In genomic region chr4:137070614-137071013, GRCh38 we compare ENCODE assay signal across 27 cellular contexts.
DNase-seq lines count a peak whose midpoint lies in the region; ATAC-seq and TF ChIP-seq lines count a peak whose summit lies in the region.
"Had no signal": no experiment of that assay in that cellular context is flagged by ENCODE, and none has a peak within 500 bp of the region (broad histone marks: within the 10 kb centered on the region; RNA-seq: fewer than 3 reads in every experiment).

No MANE protein-coding gene starts in this region.

- no peak overlapping the region for H3K18ac ChIP-seq in mesendoderm (ENCODE audit: low read length)

- H3K27ac ChIP-seq in GM23338 (ENCODE audit: low read depth): no peak overlapping the region
- no peak overlapping the region for H3K27ac ChIP-seq in mesendoderm (ENCODE audit: low read depth, low read length)
- H3K27ac ChIP-seq: breast epithelium, ovary, skin epidermis, stomach, vagina, WERI-Rb-1 had no signal

- H3K4me1 Mint-ChIP-seq in GM23338: peaks cover 2% of the 10 kb centered on the region; the same call in 1 of the 3 replicates
- H3K4me1 Mint-ChIP-seq: activated CD4-positive, alpha-beta T cell treated with anti-CD3 and anti-CD28 coated beads, Interleukin-2, amount 10 ng/mL, durations not matched to agents 24 days and 14 days; CD4-positive, alpha-beta memory T cell; nephron had no signal

- DNase-seq in BE2C: no peak
- peak; percentile 35 for DNase-seq in GM23338 (ENCODE audit: low spot score)
- peak; percentile 1 for DNase-seq in SK-MEL-5 (ENCODE audit: low read depth, low spot score)
- DNase-seq in mesendoderm: peak; percentile 43
- no peak for DNase-seq in MG63
- DNase-seq in activated gamma-delta T cell treated with Interleukin-2 at 50 U/mL for 16 hours: no peak
- no peak for DNase-seq in GM19238 (ENCODE audit: insufficient read length, low spot score)
- DNase-seq: activated CD4-positive, alpha-beta T cell treated with anti-CD3 and anti-CD28 coated beads, Interleukin-2, amount 10 ng/mL, durations not matched to agents 24 days and 14 days; activated CD8-positive, alpha-beta memory T cell treated with anti-CD3 and anti-CD28 coated beads for 24 hours; activated effector memory CD4-positive, alpha-beta T cell treated with Interleukin-2 at 50 U/mL for 16 hours; AML-193; hippocampal formation; left colon; NCI-H1048; NCI-H446; NCI-H748 treated with DMSO at 0.1 percent for 48 hours; ovary; stomach; T1000; WERI-Rb-1 had no signal

- H3K4me3 Mint-ChIP-seq in GM23338: no peak overlapping the region
- H3K4me3 Mint-ChIP-seq: activated CD4-positive, alpha-beta T cell treated with anti-CD3 and anti-CD28 coated beads, Interleukin-2, amount 10 ng/mL, durations not matched to agents 24 days and 14 days; activated naive CD8-positive, alpha-beta T cell; CD4-positive, alpha-beta memory T cell; nephron had no signal

- in situ Hi-C loops in SK-MEL-5 (cut with HindIII; ENCODE audit: low pct_unique_long_range_greater_than_20kb, low sequenced_read_pairs): no loop called here

- H4K8ac ChIP-seq in mesendoderm (ENCODE audit: low read depth, low read length): no peak overlapping the region

- H2AK5ac ChIP-seq in mesendoderm (ENCODE audit: low read length): no peak overlapping the region

- H3K27me3 ChIP-seq in BE2C (no peaks in the 10 kb centered on the region), GM23338 (ENCODE audit: insufficient read depth) (no peaks in the 10 kb centered on the region), mesendoderm (ENCODE audit: insufficient read depth, low read length, poor library complexity) (no peaks in the 10 kb centered on the region), MG63 (no peaks in the 10 kb centered on the region)
- H3K27me3 ChIP-seq: breast epithelium, ovary, stomach, vagina had no signal

- TF ChIP-seq CTCF in BE2C (IDR thresholded peaks at IDR 0.05; ENCODE audit: low read depth, low read length): 0 out of 2 replicates have a peak, but pooled peaks have one; percentile 16
- TF ChIP-seq CTCF in GM23338 (conservative IDR thresholded peaks at IDR 0.05; ENCODE audit: low read depth in 2 of 2): peak; percentile 33 to 69

- H3K36me3 ChIP-seq in BE2C (no peaks in the 10 kb centered on the region), GM23338 (ENCODE audit: insufficient read depth) (no peaks in the 10 kb centered on the region), mesendoderm (ENCODE audit: control insufficient read depth, insufficient read depth, low read length) (no peaks in the 10 kb centered on the region), MG63 (no peaks in the 10 kb centered on the region)
- H3K36me3 ChIP-seq: breast epithelium, ovary, stomach, vagina, WERI-Rb-1 had no signal

- H3K56ac ChIP-seq in mesendoderm (ENCODE audit: low read length): no peak overlapping the region

- no peak overlapping the region for H2BK120ac ChIP-seq in mesendoderm (ENCODE audit: low read depth, low read length)

- H3K9me2 ChIP-seq in GM23338 (ENCODE audit: insufficient read depth): no peaks in the 10 kb centered on the region

- H3K9me3 ChIP-seq in BE2C: no peaks in the 10 kb centered on the region
- no peaks in the 10 kb centered on the region for H3K9me3 ChIP-seq in MG63
- H3K9me3 ChIP-seq: ovary, vagina had no signal

- H3K4me1 ChIP-seq in BE2C (no peaks in the 10 kb centered on the region), GM23338 (ENCODE audit: insufficient read depth) (no peaks in the 10 kb centered on the region), mesendoderm (ENCODE audit: control insufficient read depth, low read depth, low read length) (no peaks in the 10 kb centered on the region)
- H3K4me1 ChIP-seq: breast epithelium, stomach, vagina had no signal

- no peak overlapping the region for H3K23ac ChIP-seq in mesendoderm (ENCODE audit: low read length)

- H3K4me2 ChIP-seq in GM23338: no peak overlapping the region
- no peak overlapping the region for H3K4me2 ChIP-seq in mesendoderm (ENCODE audit: low read length)

- no peaks in the 10 kb centered on the region for H3K79me2 ChIP-seq in GM23338 (replicated peaks; ENCODE audit: insufficient read depth)
- H3K79me2 ChIP-seq in mesendoderm (ENCODE audit: control insufficient read depth, insufficient read depth, low read length): no peaks in the 10 kb centered on the region

- peak; percentile 67 for ATAC-seq in GM23338
- ATAC-seq in GM19035 (IDR thresholded peaks at IDR 0.05; ENCODE audit: unreplicated experiment): no peak
- ATAC-seq: left colon had no signal

- H3K4me3 ChIP-seq in BE2C (ENCODE audit: low read depth, low read length): no peak overlapping the region
- no peak overlapping the region for H3K4me3 ChIP-seq in GM23338
- no peak overlapping the region for H3K4me3 ChIP-seq in mesendoderm (ENCODE audit: low read length)
- H3K4me3 ChIP-seq in MG63: no peak overlapping the region
- H3K4me3 ChIP-seq: breast epithelium, ovary, skin epidermis, stomach, vagina had no signal

- no CpG with 5 or more reads among the region's 2 CpGs for WGBS in mesendoderm (ENCODE audit: extremely low coverage, insufficient coverage, low lambda C conversion rate)

- no peaks in the 10 kb centered on the region for H3K36me3 Mint-ChIP-seq in GM23338 (ENCODE audit: low read depth)
- H3K36me3 Mint-ChIP-seq: activated naive CD8-positive, alpha-beta T cell; CD4-positive, alpha-beta memory T cell had no signal

- H4K5ac ChIP-seq in mesendoderm (ENCODE audit: low read length): no peak overlapping the region

- H2AFZ ChIP-seq in GM23338: no peak overlapping the region

- no peak overlapping the region for H3K27ac Mint-ChIP-seq in GM23338
- H3K27ac Mint-ChIP-seq: activated CD4-positive, alpha-beta T cell treated with anti-CD3 and anti-CD28 coated beads, Interleukin-2, amount 10 ng/mL, durations not matched to agents 24 days and 14 days; activated naive CD8-positive, alpha-beta T cell; CD4-positive, alpha-beta memory T cell; nephron had no signal

- H3F3A ChIP-seq in GM23338 (replicated peaks; ENCODE audit: low read depth): no peaks in the 10 kb centered on the region

- no peak overlapping the region for H3K9ac ChIP-seq in mesendoderm (ENCODE audit: low read length)

- H2BK5ac ChIP-seq in mesendoderm (ENCODE audit: low read length): no peak overlapping the region

- no peaks in the 10 kb centered on the region for H4K20me1 ChIP-seq in GM23338 (replicated peaks; ENCODE audit: insufficient read depth)

- no peaks in the 10 kb centered on the region for H3K27me3 Mint-ChIP-seq in GM23338 (ENCODE audit: insufficient read depth, low read depth, poor library complexity)
- H3K27me3 Mint-ChIP-seq: activated CD4-positive, alpha-beta T cell treated with anti-CD3 and anti-CD28 coated beads, Interleukin-2, amount 10 ng/mL, durations not matched to agents 24 days and 14 days; activated naive CD8-positive, alpha-beta T cell; CD4-positive, alpha-beta memory T cell had no signal

- peaks cover 5% of the 10 kb centered on the region; the same call in 2 of the 3 replicates for H3K9me3 Mint-ChIP-seq in GM23338

- no peak overlapping the region for H3K4ac ChIP-seq in mesendoderm (ENCODE audit: low read depth, low read length)

- no peaks in the 10 kb centered on the region for H3K79me1 ChIP-seq in mesendoderm (ENCODE audit: low read length)

- H2BK15ac ChIP-seq in mesendoderm (replicated peaks; ENCODE audit: low read depth): no peak overlapping the region

TF ChIP-seq in GM23338, 12 proteins besides CTCF, POLR2A, EP300 and RAD21 (continues in another document):
- TF ChIP-seq ZNF331 (CRISPR knock-in tag; IDR thresholded peaks at IDR 0.05; ENCODE audit: low read depth): no peak
- no peak for TF ChIP-seq EZH2 (IDR thresholded peaks at IDR 0.05; ENCODE audit: low read depth, unreplicated experiment)
- TF ChIP-seq STAT1 (IDR thresholded peaks at IDR 0.05; ENCODE audit: unreplicated experiment): no peak
- no peak for TF ChIP-seq EZH2phosphoT487 (IDR thresholded peaks at IDR 0.05; ENCODE audit: unreplicated experiment)
- TF ChIP-seq, protein P1, sequence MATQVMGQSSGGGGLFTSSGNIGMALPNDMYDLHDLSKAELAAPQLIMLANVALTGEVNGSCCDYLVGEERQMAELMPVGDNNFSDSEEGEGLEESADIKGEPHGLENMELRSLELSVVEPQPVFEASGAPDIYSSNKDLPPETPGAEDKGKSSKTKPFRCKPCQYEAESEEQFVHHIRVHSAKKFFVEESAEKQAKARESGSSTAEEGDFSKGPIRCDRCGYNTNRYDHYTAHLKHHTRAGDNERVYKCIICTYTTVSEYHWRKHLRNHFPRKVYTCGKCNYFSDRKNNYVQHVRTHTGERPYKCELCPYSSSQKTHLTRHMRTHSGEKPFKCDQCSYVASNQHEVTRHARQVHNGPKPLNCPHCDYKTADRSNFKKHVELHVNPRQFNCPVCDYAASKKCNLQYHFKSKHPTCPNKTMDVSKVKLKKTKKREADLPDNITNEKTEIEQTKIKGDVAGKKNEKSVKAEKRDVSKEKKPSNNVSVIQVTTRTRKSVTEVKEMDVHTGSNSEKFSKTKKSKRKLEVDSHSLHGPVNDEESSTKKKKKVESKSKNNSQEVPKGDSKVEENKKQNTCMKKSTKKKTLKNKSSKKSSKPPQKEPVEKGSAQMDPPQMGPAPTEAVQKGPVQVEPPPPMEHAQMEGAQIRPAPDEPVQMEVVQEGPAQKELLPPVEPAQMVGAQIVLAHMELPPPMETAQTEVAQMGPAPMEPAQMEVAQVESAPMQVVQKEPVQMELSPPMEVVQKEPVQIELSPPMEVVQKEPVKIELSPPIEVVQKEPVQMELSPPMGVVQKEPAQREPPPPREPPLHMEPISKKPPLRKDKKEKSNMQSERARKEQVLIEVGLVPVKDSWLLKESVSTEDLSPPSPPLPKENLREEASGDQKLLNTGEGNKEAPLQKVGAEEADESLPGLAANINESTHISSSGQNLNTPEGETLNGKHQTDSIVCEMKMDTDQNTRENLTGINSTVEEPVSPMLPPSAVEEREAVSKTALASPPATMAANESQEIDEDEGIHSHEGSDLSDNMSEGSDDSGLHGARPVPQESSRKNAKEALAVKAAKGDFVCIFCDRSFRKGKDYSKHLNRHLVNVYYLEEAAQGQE (IDR thresholded peaks at IDR 0.05; ENCODE audit: unreplicated experiment): no peak
- no peak for TF ChIP-seq CREB1 (CRISPR knock-in tag; IDR thresholded peaks at IDR 0.05; ENCODE audit: low read depth)
- TF ChIP-seq NANOG (IDR thresholded peaks at IDR 0.05; ENCODE audit: borderline replicate concordance): no peak
- TF ChIP-seq POLR2AphosphoS5 (IDR thresholded peaks at IDR 0.05; ENCODE audit: low read depth): no peak

Comparison
In these comparisons a context has a peak if more than half of its experiments do, and no peak if none do; other contexts are left out.
1. DNase-seq: peak in GM23338 (single experiment), SK-MEL-5 (single experiment) and mesendoderm (single experiment); none in BE2C (single experiment), MG63 (single experiment), activated gamma-delta T cell treated with Interleukin-2 at 50 U/mL for 16 hours (single experiment) and GM19238 (single experiment).